In the genomic region with DNA sequence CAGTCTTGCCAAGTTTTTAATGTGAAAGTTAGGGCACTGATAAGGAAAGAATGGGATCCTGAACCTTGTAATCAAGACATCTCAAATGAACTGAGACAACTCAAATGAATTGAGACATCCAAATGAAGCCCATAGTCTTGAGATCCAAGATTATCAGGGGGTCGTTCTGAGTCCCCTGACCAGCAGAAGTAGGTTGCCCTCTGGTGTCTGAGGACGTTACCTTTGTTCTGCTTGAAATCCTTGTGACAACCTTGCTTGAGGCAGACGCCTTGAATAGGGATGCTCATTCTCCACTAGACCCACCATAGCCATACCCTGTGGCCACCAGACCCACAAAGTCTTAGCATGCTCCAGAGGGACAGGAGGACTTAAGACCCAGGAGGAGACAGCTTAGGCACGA, we compare ENCODE assay signal across 20 cellular contexts. TPM values are rescaled to one million over a fixed set of nuclear protein-coding genes. Genes with fewer than 3 reads are reported as not detected.
DNase-seq lines count a peak whose midpoint lies in the region; ATAC-seq and TF ChIP-seq lines count a peak whose summit lies in the region.
"Had no signal": no experiment of that assay in that cellular context is flagged by ENCODE, and none has a peak within 500 bp of the region (broad histone marks: within the 10 kb centered on the region; RNA-seq: fewer than 3 reads in every experiment).

No MANE protein-coding gene starts in this region.

- H3K4me3 Mint-ChIP-seq in activated T-helper 17 cell treated with anti-CD3 and anti-CD28 coated beads, Interleukin-2, amount 50 U/mL, for 72 hours, result no peak overlapping the region
- H3K4me3 Mint-ChIP-seq: activated CD4-positive, alpha-beta T cell treated with anti-CD3 and anti-CD28 coated beads, Interleukin-2, amount 10 ng/mL, durations not matched to agents 24 days and 14 days; CD8-positive, alpha-beta T cell; T-helper 1 cell treated with Interleukin-12 subunit alpha and Interleukin-12 subunit beta and Interleukin-4 antibody, amounts not matched to agents 30 μg/mL and 1 μg/mL, for 36 hours had no signal

- ATAC-seq in activated T-helper 17 cell treated with anti-CD3 and anti-CD28 coated beads, Interleukin-2, amount 50 U/mL, for 72 hours (replicated peaks), result no peak
- no peak for ATAC-seq in HG03571 (IDR thresholded peaks at IDR 0.05; ENCODE audit: unreplicated experiment)
- ATAC-seq: body of pancreas; CD8-positive, alpha-beta T cell; psoas muscle had no signal

- H3K36me3 ChIP-seq in GM06990 (ENCODE audit: control insufficient read depth, insufficient read depth, low read length), result no peaks in the 10 kb centered on the region
- H3K36me3 ChIP-seq in mesendoderm (ENCODE audit: control insufficient read depth, insufficient read depth, low read length), result no peaks in the 10 kb centered on the region
- H3K36me3 ChIP-seq in transverse colon, result no peaks in the 10 kb centered on the region
- H3K36me3 ChIP-seq: HAP-1, SJSA1 had no signal

- peak overlapping the region; percentile 49 for H3K27ac Mint-ChIP-seq in activated T-helper 17 cell treated with anti-CD3 and anti-CD28 coated beads, Interleukin-2, amount 50 U/mL, for 72 hours
- H3K27ac Mint-ChIP-seq: activated CD4-positive, alpha-beta T cell treated with anti-CD3 and anti-CD28 coated beads, Interleukin-2, amount 10 ng/mL, durations not matched to agents 24 days and 14 days; CD8-positive, alpha-beta T cell; T-helper 1 cell treated with Interleukin-12 subunit alpha and Interleukin-12 subunit beta and Interleukin-4 antibody, amounts not matched to agents 30 μg/mL and 1 μg/mL, for 36 hours had no signal

- H3K18ac ChIP-seq in mesendoderm (ENCODE audit: low read length), result no peak overlapping the region

- H3K4me1 ChIP-seq in mesendoderm (ENCODE audit: control insufficient read depth, low read depth, low read length), result no peaks in the 10 kb centered on the region
- no peaks in the 10 kb centered on the region for H3K4me1 ChIP-seq in transverse colon
- H3K4me1 ChIP-seq: body of pancreas, HAP-1, psoas muscle, SJSA1 had no signal

- no peak overlapping the region for H3K23ac ChIP-seq in mesendoderm (ENCODE audit: low read length)

- H3K79me1 ChIP-seq in mesendoderm (ENCODE audit: low read length), result no peaks in the 10 kb centered on the region

- no peak overlapping the region for H3K4ac ChIP-seq in mesendoderm (ENCODE audit: low read depth, low read length)

- no peak overlapping the region for H3K4me2 ChIP-seq in mesendoderm (ENCODE audit: low read length)
- H3K4me2 ChIP-seq: KMS-11 had no signal

- no peak overlapping the region for H4K5ac ChIP-seq in mesendoderm (ENCODE audit: low read length)

- H3K79me2 ChIP-seq in mesendoderm (ENCODE audit: control insufficient read depth, insufficient read depth, low read length), result no peaks in the 10 kb centered on the region

- no peak overlapping the region for H3K4me3 ChIP-seq in GM06990 (replicated peaks; ENCODE audit: low read depth, low read length)
- no peak overlapping the region for H3K4me3 ChIP-seq in mesendoderm (ENCODE audit: low read length)
- no peak overlapping the region for H3K4me3 ChIP-seq in transverse colon
- H3K4me3 ChIP-seq: body of pancreas, HAP-1, psoas muscle, SJSA1 had no signal

- in situ Hi-C loops in transverse colon (cut with MboI; ENCODE audit: low pct_ligation_motif_present in 1 of 4, low pct_unique_long_range_greater_than_20kb in 1 of 4, low sequenced_read_pairs in 3 of 4), result no loop called here

- TF ChIP-seq POLR2A in transverse colon (IDR thresholded peaks at IDR 0.05), result no peak

- no peaks in the 10 kb centered on the region for H3K4me1 Mint-ChIP-seq in activated T-helper 17 cell treated with anti-CD3 and anti-CD28 coated beads, Interleukin-2, amount 50 U/mL, for 72 hours

- no peak overlapping the region for H3K9ac ChIP-seq in mesendoderm (ENCODE audit: low read length)
- H3K9ac ChIP-seq: KMS-11 had no signal

- H2BK5ac ChIP-seq in mesendoderm (ENCODE audit: low read length), result no peak overlapping the region

- DNase-seq in GM06990 (ENCODE audit: extremely low read depth, insufficient read length) (no peak), mesendoderm (peak; percentile 66), transverse colon (no peak)
- no peak for DNase-seq in activated naive CD4-positive, alpha-beta T cell (lab: John Stamatoyannopoulos, UW)
- DNase-seq: activated CD4-positive, alpha-beta T cell treated with anti-CD3 and anti-CD28 coated beads, Interleukin-2, amount 10 ng/mL, durations not matched to agents 24 days and 14 days; body of pancreas; CD8-positive, alpha-beta T cell; DMS79; kidney glomerular epithelial cell; MV-4-11; NCI-H187 treated with DMSO at 0.1 percent for 48 hours; psoas muscle; substantia nigra had no signal

- H4K8ac ChIP-seq in mesendoderm (ENCODE audit: low read depth, low read length), result no peak overlapping the region

- TF ChIP-seq EP300 in Ishikawa (IDR thresholded peaks at IDR 0.05; ENCODE audit: borderline replicate concordance) (no peak), transverse colon (IDR thresholded peaks at IDR 0.05; ENCODE audit: low read depth) (no peak)

- TF ChIP-seq CTCF in GM06990 (IDR thresholded peaks at IDR 0.05; ENCODE audit: insufficient read depth, low read length, poor library complexity, severe bottlenecking) (peak; percentile 13), transverse colon (IDR thresholded peaks at IDR 0.05) (no peak)

- WGBS in mesendoderm (ENCODE audit: extremely low coverage, insufficient coverage, low lambda C conversion rate), result no CpG with 5 or more reads among the region's 4 CpGs
- WGBS in transverse colon (ENCODE audit: low coverage in 1 of 2), 2 donors, result 44% methylated on average over 4 of the region's 4 CpGs; no CpG with 5 or more reads in 1 of the 2 donors

- H2BK120ac ChIP-seq in mesendoderm (ENCODE audit: low read depth, low read length), result no peak overlapping the region

- peaks cover 10% of the 10 kb centered on the region for H3K27me3 Mint-ChIP-seq in activated T-helper 17 cell treated with anti-CD3 and anti-CD28 coated beads, Interleukin-2, amount 50 U/mL, for 72 hours

- H2BK15ac ChIP-seq in mesendoderm (replicated peaks; ENCODE audit: low read depth), result no peak overlapping the region

- H3K36me3 Mint-ChIP-seq in activated T-helper 17 cell treated with anti-CD3 and anti-CD28 coated beads, Interleukin-2, amount 50 U/mL, for 72 hours (ENCODE audit: low read depth), result no peaks in the 10 kb centered on the region
- H3K36me3 Mint-ChIP-seq: CD8-positive, alpha-beta T cell had no signal

- H3K27ac ChIP-seq in mesendoderm (ENCODE audit: low read depth, low read length) (no peak overlapping the region), transverse colon (no peak overlapping the region)
- H3K27ac ChIP-seq: body of pancreas, KMS-11, psoas muscle, SJSA1 had no signal

- no peak overlapping the region for H2AK5ac ChIP-seq in mesendoderm (ENCODE audit: low read length)

- H3K9me3 Mint-ChIP-seq in activated T-helper 17 cell treated with anti-CD3 and anti-CD28 coated beads, Interleukin-2, amount 50 U/mL, for 72 hours, result no peaks in the 10 kb centered on the region
- H3K9me3 Mint-ChIP-seq: activated CD4-positive, alpha-beta T cell treated with anti-CD3 and anti-CD28 coated beads, Interleukin-2, amount 10 ng/mL, durations not matched to agents 24 days and 14 days; CD8-positive, alpha-beta T cell; T-helper 1 cell treated with Interleukin-12 subunit alpha and Interleukin-12 subunit beta and Interleukin-4 antibody, amounts not matched to agents 30 μg/mL and 1 μg/mL, for 36 hours had no signal

- H3K9me3 ChIP-seq in transverse colon, result no peaks in the 10 kb centered on the region
- H3K9me3 ChIP-seq: body of pancreas, HAP-1, psoas muscle, SJSA1 had no signal

- no peak overlapping the region for H3K56ac ChIP-seq in mesendoderm (ENCODE audit: low read length)

- H3K27me3 ChIP-seq in GM06990 (replicated peaks; ENCODE audit: control insufficient read depth, insufficient read depth, low read length) (no peaks in the 10 kb centered on the region), mesendoderm (ENCODE audit: insufficient read depth, low read length, poor library complexity) (no peaks in the 10 kb centered on the region), transverse colon (no peaks in the 10 kb centered on the region)
- H3K27me3 ChIP-seq: body of pancreas had no signal

- peak; percentile 18; the same call in 1 of the 2 replicates for TF ChIP-seq RAD21 in Ishikawa (IDR thresholded peaks at IDR 0.05; ENCODE audit: low read depth)

- intact Hi-C loops in transverse colon (cut with DNase I; ENCODE audit: low total_unique reads), result no loop called here

TF ChIP-seq in Ishikawa, 13 proteins besides CTCF, POLR2A, EP300 and RAD21 (continues in another document):
- TF ChIP-seq EGR1 (IDR thresholded peaks at IDR 0.05), result no peak
- no peak for TF ChIP-seq CEBPB (IDR thresholded peaks at IDR 0.05)
- no peak for TF ChIP-seq TCF12 (IDR thresholded peaks at IDR 0.05; ENCODE audit: low read depth)
- no peak for TF ChIP-seq ZBTB7A (IDR thresholded peaks at IDR 0.05; ENCODE audit: low read depth)
- TF ChIP-seq, protein P1, sequence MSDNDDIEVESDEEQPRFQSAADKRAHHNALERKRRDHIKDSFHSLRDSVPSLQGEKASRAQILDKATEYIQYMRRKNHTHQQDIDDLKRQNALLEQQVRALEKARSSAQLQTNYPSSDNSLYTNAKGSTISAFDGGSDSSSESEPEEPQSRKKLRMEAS (IDR thresholded peaks at IDR 0.05), result no peak

RNA-seq across cellular contexts. Expression of a gene that starts 37.7 kb away (rescaled TPM):
- total RNA-seq in activated T-helper 17 cell treated with anti-CD3 and anti-CD28 coated beads, Interleukin-2, amount 50 U/mL, for 72 hours, result 10 to 100 TPM; 11.6 to 12.5 TPM
- 15.1 TPM for polyA plus RNA-seq in mesendoderm (2013, experiment 1 of 2)
- 15.5 TPM for polyA plus RNA-seq in mesendoderm (2013, experiment 2 of 2)
- total RNA-seq in transverse colon, result 1 to 10 TPM in 2 of 4 donors, not detected in 2; 2.2 to 3.2 TPM
